In the genomic region with DNA sequence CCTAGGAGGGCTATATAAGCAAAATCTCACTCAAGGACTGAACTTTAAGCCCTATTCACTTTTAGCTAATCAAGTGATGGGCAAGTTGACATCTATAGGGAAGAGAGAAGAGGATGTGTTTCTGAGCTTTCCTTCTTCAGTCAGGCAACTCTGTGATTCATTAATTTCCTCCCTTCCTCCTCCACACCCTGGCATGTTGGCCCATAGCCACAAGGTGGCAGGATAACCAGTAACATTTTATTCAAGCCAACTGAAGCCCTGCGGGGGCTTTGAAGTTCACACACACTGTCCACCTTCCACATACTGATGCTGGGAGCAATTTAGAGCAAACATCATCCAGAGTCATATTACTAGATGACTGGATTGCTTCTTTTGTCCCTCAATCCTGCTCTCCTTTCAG, we compare ENCODE assay signal across 8 cellular contexts.
DNase-seq lines count a peak whose midpoint lies in the region; ATAC-seq and TF ChIP-seq lines count a peak whose summit lies in the region.
"Not testable (repeated sequence)": the region's sequence is repeated elsewhere in the genome, so short reads cannot be mapped to it uniquely, and the experiment has no call there.

No MANE protein-coding gene starts in this region.

- H3K27me3 Mint-ChIP-seq in naive thymus-derived CD8-positive, alpha-beta T cell, result not testable (repeated sequence)

- ATAC-seq in GM18498 (IDR thresholded peaks at IDR 0.05; ENCODE audit: unreplicated experiment) (peak; percentile 45), GM19035 (IDR thresholded peaks at IDR 0.05; ENCODE audit: unreplicated experiment) (peak; percentile 85), GM21529 (IDR thresholded peaks at IDR 0.05; ENCODE audit: unreplicated experiment) (peak; percentile 73), HG02763 (IDR thresholded peaks at IDR 0.05; ENCODE audit: unreplicated experiment) (peak; percentile 63), HG03159 (IDR thresholded peaks at IDR 0.05; ENCODE audit: unreplicated experiment) (peak; percentile 76), PC-3 (peak; percentile 48)
- ATAC-seq in activated naive CD4-positive, alpha-beta T cell treated with anti-CD3 and anti-CD28 coated beads, Interleukin-2, amount 50 U/mL, for 72 hours, result peak; percentile 80
- peak; percentile 77 to 91 for ATAC-seq in naive thymus-derived CD8-positive, alpha-beta T cell

- H3K4me1 Mint-ChIP-seq in naive thymus-derived CD8-positive, alpha-beta T cell, result not testable (repeated sequence)

- CTCF ChIA-PET in PC-3 (lab: Charles Lee), result not testable (repeated sequence)

- POLR2A ChIA-PET in PC-3 (lab: Charles Lee; ENCODE audit: unreplicated experiment); naive thymus-derived CD8-positive, alpha-beta T cell (lab: Charles Lee): not testable (repeated sequence)

- H3F3A ChIP-seq in PC-3 (ENCODE audit: low read length, unreplicated experiment), result not testable (repeated sequence)

- intact Hi-C loops in PC-3 (cut with micrococcal nuclease), result not testable (repeated sequence)

- not testable (repeated sequence) for H3K4me3 Mint-ChIP-seq in naive thymus-derived CD8-positive, alpha-beta T cell

- not testable (repeated sequence) for TF ChIP-seq CTCF in PC-3 (conservative IDR thresholded peaks at IDR 0.05; ENCODE audit: low read depth, low read length)

- H3K9me2 ChIP-seq in PC-3 (replicated peaks; ENCODE audit: low read length), result not testable (repeated sequence)

- not testable (repeated sequence) for H3K9me3 Mint-ChIP-seq in activated naive CD4-positive, alpha-beta T cell treated with anti-CD3 and anti-CD28 coated beads, Interleukin-2, amount 50 U/mL, for 72 hours; naive thymus-derived CD8-positive, alpha-beta T cell

- not testable (repeated sequence) for H3K4me3 ChIP-seq in PC-3 (ENCODE audit: low read length)

- not testable (repeated sequence) for BruUV-seq in PC-3 (replicated peaks; lab: Mats Ljungman, UMichigan)

- H3K4me1 ChIP-seq in PC-3 (ENCODE audit: insufficient read depth, low read length), result not testable (repeated sequence)

- H3K27ac Mint-ChIP-seq in activated naive CD4-positive, alpha-beta T cell treated with anti-CD3 and anti-CD28 coated beads, Interleukin-2, amount 50 U/mL, for 72 hours; naive thymus-derived CD8-positive, alpha-beta T cell: not testable (repeated sequence)

- H3K27ac ChIP-seq in PC-3 (ENCODE audit: low read length), result not testable (repeated sequence)

- H3K79me2 ChIP-seq in PC-3 (ENCODE audit: low read length), result not testable (repeated sequence)

- H4K20me1 ChIP-seq in PC-3 (ENCODE audit: low read length), result not testable (repeated sequence)

- not testable (repeated sequence) for H2AFZ ChIP-seq in PC-3 (ENCODE audit: low read length)

- H3K36me3 Mint-ChIP-seq in activated naive CD4-positive, alpha-beta T cell treated with anti-CD3 and anti-CD28 coated beads, Interleukin-2, amount 50 U/mL, for 72 hours; naive thymus-derived CD8-positive, alpha-beta T cell: not testable (repeated sequence)

- not testable (repeated sequence) for H3K4me2 ChIP-seq in PC-3 (ENCODE audit: low read length)

- not testable (repeated sequence) for DNase-seq in PC-3; activated naive CD4-positive, alpha-beta T cell treated with anti-CD3 and anti-CD28 coated beads, Interleukin-2, amount 50 U/mL, for 72 hours (ENCODE audit: low spot score in 2 of 2); naive thymus-derived CD8-positive, alpha-beta T cell

- H3K27me3 ChIP-seq in PC-3 (ENCODE audit: low read length), result not testable (repeated sequence)

- H3K9me3 ChIP-seq in PC-3 (ENCODE audit: low read length), result not testable (repeated sequence)

- H3K9ac ChIP-seq in PC-3 (ENCODE audit: low read length), result not testable (repeated sequence)

- not testable (repeated sequence) for H3K36me3 ChIP-seq in PC-3 (ENCODE audit: low read depth, low read length)
